In the genomic region with DNA sequence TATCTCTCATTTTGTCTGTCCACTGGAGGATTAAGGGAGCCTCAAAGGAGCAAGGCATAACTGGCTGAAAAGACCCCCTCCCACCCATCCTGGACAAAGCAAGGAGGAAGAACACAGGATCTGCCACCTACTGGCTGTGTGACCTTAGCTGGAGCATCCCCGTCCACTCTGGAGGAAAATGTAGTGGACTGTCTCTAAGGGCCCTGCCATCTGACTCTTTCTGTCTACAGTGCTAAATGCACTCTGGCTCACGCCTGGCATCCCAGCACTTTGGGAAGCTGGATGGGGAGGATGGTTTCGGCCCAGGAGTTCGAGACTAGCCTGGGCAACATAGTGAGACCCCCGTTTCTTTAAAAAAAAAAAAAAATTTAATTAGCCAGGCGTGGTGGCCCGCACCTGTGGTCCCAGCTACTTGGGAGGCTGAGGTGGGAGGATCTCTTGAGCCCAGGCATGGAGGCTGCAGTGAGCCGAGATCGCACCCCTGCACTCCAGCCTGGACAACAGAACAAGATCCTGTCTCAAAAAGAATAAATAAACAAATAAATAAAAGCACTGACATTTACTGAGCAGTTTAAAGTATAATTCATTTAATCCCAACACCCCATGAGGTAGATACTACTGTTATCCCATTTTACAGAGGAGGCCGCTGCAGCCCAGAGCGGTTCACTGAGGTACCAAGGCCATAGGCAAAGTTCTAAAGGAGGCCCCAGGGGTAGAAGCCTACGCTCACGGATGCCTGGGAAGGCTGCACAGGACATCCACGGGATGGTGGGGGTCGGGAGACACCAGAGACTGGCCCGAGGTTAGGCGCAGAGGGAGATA, we compare ENCODE assay signal across 9 cellular contexts. TPM values are rescaled to one million over a fixed set of nuclear protein-coding genes. Genes with fewer than 3 reads are reported as not detected.
DNase-seq lines count a peak whose midpoint lies in the region; ATAC-seq and TF ChIP-seq lines count a peak whose summit lies in the region.
"Had no signal": no experiment of that assay in that cellular context is flagged by ENCODE, and none has a peak within 500 bp of the region (broad histone marks: within the 10 kb centered on the region; RNA-seq: fewer than 3 reads in every experiment).

No MANE protein-coding gene starts in this region.

- peak overlapping the region; percentile 80 for H2AFZ ChIP-seq in PC-3 (ENCODE audit: low read length)

- H3K79me2 ChIP-seq in PC-3 (ENCODE audit: low read length): peaks cover 54% of the 10 kb centered on the region

- H4K20me1 ChIP-seq in PC-3 (ENCODE audit: low read length): no peaks in the 10 kb centered on the region

- H3K4me1 Mint-ChIP-seq in endothelial cell (ENCODE audit: unreplicated experiment) (peaks cover 24% of the 10 kb centered on the region), nephron progenitor cell (peaks cover 33% of the 10 kb centered on the region)

- peaks cover 15% of the 10 kb centered on the region for H3K4me1 ChIP-seq in PC-3 (ENCODE audit: insufficient read depth, low read length)

- H3K9me3 ChIP-seq in PC-3 (ENCODE audit: low read length): no peaks in the 10 kb centered on the region

- H3K27me3 ChIP-seq in PC-3 (ENCODE audit: low read length): no peaks in the 10 kb centered on the region

- POLR2A ChIA-PET in PC-3 (lab: Charles Lee; ENCODE audit: unreplicated experiment): no interaction called here

- TSS peak; percentile 34 for BruUV-seq in PC-3 (replicated peaks; lab: Mats Ljungman, UMichigan)

- H3K4me3 ChIP-seq in PC-3 (ENCODE audit: low read length): peak overlapping the region; percentile 78

- intact Hi-C loops in PC-3 (cut with micrococcal nuclease): loop anchor here (10.0 kb wide), 1 partner anchor 72 kb away; no protein-coding TSS in a partner anchor

- H3K4me2 ChIP-seq in PC-3 (ENCODE audit: low read length): peak overlapping the region; percentile 97

- H3K9ac ChIP-seq in PC-3 (ENCODE audit: low read length): peak overlapping the region; percentile 62

- H3K27ac Mint-ChIP-seq in endothelial cell (ENCODE audit: unreplicated experiment): no peak overlapping the region
- H3K27ac Mint-ChIP-seq in nephron progenitor cell: no peak overlapping the region

- DNase-seq in PC-3 (no peak), endothelial cell (ENCODE audit: low spot score) (no peak), nephron progenitor cell (peak; percentile 17), occipital lobe (lab: John Stamatoyannopoulos, UW) (no peak), 8988T (no peak)
- no peak for DNase-seq in stimulated activated CD4-positive, alpha-beta T cell treated with anti-CD3 and anti-CD28 coated beads, Interleukin-12 subunit alpha, Interleukin-12 subunit beta, amount 100 ng/mL, for 4 hours

- H3K36me3 Mint-ChIP-seq in endothelial cell (ENCODE audit: low read depth, unreplicated experiment) (peaks cover 4% of the 10 kb centered on the region), nephron progenitor cell (ENCODE audit: low read depth) (no peaks in the 10 kb centered on the region)

- TF ChIP-seq CTCF in PC-3 (conservative IDR thresholded peaks at IDR 0.05; ENCODE audit: low read depth, low read length) (no peak), endothelial cell (IDR thresholded peaks at IDR 0.05; ENCODE audit: unreplicated experiment) (no peak), nephron progenitor cell (IDR thresholded peaks at IDR 0.05) (no peak)

- no peaks in the 10 kb centered on the region for H3F3A ChIP-seq in PC-3 (ENCODE audit: low read length, unreplicated experiment)

- no peaks in the 10 kb centered on the region for H3K9me2 ChIP-seq in PC-3 (replicated peaks; ENCODE audit: low read length)

- no peaks in the 10 kb centered on the region for H3K9me3 Mint-ChIP-seq in endothelial cell (ENCODE audit: unreplicated experiment)
- no peaks in the 10 kb centered on the region for H3K9me3 Mint-ChIP-seq in nephron progenitor cell

- H3K27ac ChIP-seq in PC-3 (ENCODE audit: low read length): peak overlapping the region; percentile 73; the same call in 1 of the 2 replicates

- ATAC-seq in GM19463 (IDR thresholded peaks at IDR 0.05; ENCODE audit: unreplicated experiment): peak; percentile 6
- ATAC-seq in PC-3: peak; percentile 1; the same call in 1 of the 2 replicates
- no peak for ATAC-seq in GM21390 (IDR thresholded peaks at IDR 0.05; ENCODE audit: unreplicated experiment)

- peak overlapping the region; percentile 96 for H3K4me3 Mint-ChIP-seq in endothelial cell (ENCODE audit: unreplicated experiment)
- H3K4me3 Mint-ChIP-seq in nephron progenitor cell: peak overlapping the region; percentile 94

- CTCF ChIA-PET in PC-3 (lab: Charles Lee): no interaction called here

- H3K27me3 Mint-ChIP-seq in endothelial cell (ENCODE audit: unreplicated experiment) (peaks cover 5% of the 10 kb centered on the region), nephron progenitor cell (ENCODE audit: low read depth, poor library complexity) (peaks cover 7% of the 10 kb centered on the region)

- no peaks in the 10 kb centered on the region for H3K36me3 ChIP-seq in PC-3 (ENCODE audit: low read depth, low read length)

RNA-seq across cellular contexts. Expression of a gene that starts 1.1 kb away (rescaled TPM):
- total RNA-seq in PC-3 (2014; rRNA removed) (12.6 and 19.0 TPM in 2 replicates), endothelial cell (ENCODE audit: unreplicated experiment) (13.8 TPM), occipital lobe (12.3 TPM)

RNA-seq across cellular contexts. Expression of a gene that starts 15.9 kb away (rescaled TPM):
- total RNA-seq in PC-3 (2014; rRNA removed) (not detected in 2 replicates), endothelial cell (ENCODE audit: unreplicated experiment) (not detected), occipital lobe (not detected)
- total RNA-seq: activated CD8-positive, alpha-beta memory T cell treated with anti-CD3 and anti-CD28 coated beads for 36 hours had no signal

RNA-seq across cellular contexts. Expression of a gene that starts 54.8 kb away (rescaled TPM):
- 7.3 and 10.4 TPM in 2 replicates for total RNA-seq in PC-3 (2014; rRNA removed)
- 16.4 TPM for total RNA-seq in endothelial cell (ENCODE audit: unreplicated experiment)
- total RNA-seq in occipital lobe: 18.4 TPM
